Comparison of ENCODE assay signal across 14 cellular contexts in genomic region chr2:149733936-149734685, GRCh38.
DNase-seq lines count a peak whose midpoint lies in the region; ATAC-seq, FAIRE-seq and TF ChIP-seq lines count a peak whose summit lies in the region.
"Had no signal": no experiment of that assay in that cellular context is flagged by ENCODE, and none has a peak within 500 bp of the region (broad histone marks: within the 10 kb centered on the region; RNA-seq: fewer than 3 reads in every experiment).

No MANE protein-coding gene starts in this region.

- H3K79me2 ChIP-seq in endothelial cell of umbilical vein (ENCODE audit: control insufficient read depth, insufficient read depth, low read length), result no peaks in the 10 kb centered on the region

- H2AFZ ChIP-seq in endothelial cell of umbilical vein (ENCODE audit: low read depth, low read length), result peak overlapping the region; percentile 39

- BruUV-seq in Panc1 (replicated peaks; lab: Mats Ljungman, UMichigan) (no TSS peak), endothelial cell of umbilical vein (replicated peaks; lab: Mats Ljungman, UMichigan) (TSS peak; percentile 72)

- no peak overlapping the region for H3K4me3 ChIP-seq in Panc1 (ENCODE audit: low read depth in 2 of 2, low read length in 2 of 2)
- H3K4me3 ChIP-seq in endothelial cell of umbilical vein (replicated peaks in 1 of 3; ENCODE audit: insufficient read depth in 1 of 3, low read depth in 1 of 3, low read length in 3 of 3), result no peak overlapping the region

- peaks cover 14% of the 10 kb centered on the region for H3K9me3 Mint-ChIP-seq in nephron
- H3K9me3 Mint-ChIP-seq: activated CD4-positive, alpha-beta T cell treated with anti-CD3 and anti-CD28 coated beads, Interleukin-2, amount 10 ng/mL, durations not matched to agents 7 days and 5 days; activated naive CD4-positive, alpha-beta T cell treated with anti-CD3 and anti-CD28 coated beads, Interleukin-2, amount 10 ng/mL, durations not matched to agents 7 days and 5 days; CD4-positive, alpha-beta memory T cell had no signal

- TF ChIP-seq POLR2A in endothelial cell of umbilical vein (IDR thresholded peaks at IDR 0.05; ENCODE audit: low read depth, low read length), result no peak

- peak overlapping the region; percentile 78 for H3K4me2 ChIP-seq in endothelial cell of umbilical vein (ENCODE audit: insufficient read depth, low read length)

- H3K4me3 Mint-ChIP-seq in nephron, result no peak overlapping the region
- H3K4me3 Mint-ChIP-seq: activated CD4-positive, alpha-beta T cell treated with anti-CD3 and anti-CD28 coated beads, Interleukin-2, amount 10 ng/mL, durations not matched to agents 7 days and 5 days; activated naive CD4-positive, alpha-beta T cell treated with anti-CD3 and anti-CD28 coated beads, Interleukin-2, amount 10 ng/mL, durations not matched to agents 7 days and 5 days; CD4-positive, alpha-beta memory T cell had no signal

- peak overlapping the region; percentile 87 to 94 (median 92) for H3K27ac Mint-ChIP-seq in nephron
- H3K27ac Mint-ChIP-seq: activated CD4-positive, alpha-beta T cell treated with anti-CD3 and anti-CD28 coated beads, Interleukin-2, amount 10 ng/mL, durations not matched to agents 7 days and 5 days; activated naive CD4-positive, alpha-beta T cell treated with anti-CD3 and anti-CD28 coated beads, Interleukin-2, amount 10 ng/mL, durations not matched to agents 7 days and 5 days; CD4-positive, alpha-beta memory T cell had no signal

- H3K36me3 ChIP-seq in Panc1 (ENCODE audit: control insufficient read depth, insufficient read depth, low read length) (no peaks in the 10 kb centered on the region), endothelial cell of umbilical vein (ENCODE audit: control insufficient read depth in 2 of 2, extremely low read depth in 1 of 2, insufficient read depth in 2 of 2, low read length in 2 of 2) (no peaks in the 10 kb centered on the region)

- no peaks in the 10 kb centered on the region for H3K36me3 Mint-ChIP-seq in nephron (ENCODE audit: low read depth)
- H3K36me3 Mint-ChIP-seq: activated naive CD4-positive, alpha-beta T cell treated with anti-CD3 and anti-CD28 coated beads, Interleukin-2, amount 10 ng/mL, durations not matched to agents 7 days and 5 days; CD4-positive, alpha-beta memory T cell had no signal

- CTCF ChIA-PET in Panc1 (lab: Charles Lee), result no interaction called here
- CTCF ChIA-PET in endothelial cell of umbilical vein (lab: Charles Lee), result interaction anchor here (0.7 to 2.1 kb wide), 8 partner anchors 11 to 125 kb away, joined by 3 to 5 read pairs (median 4); no protein-coding TSS in a partner anchor

- peak; percentile 75 for FAIRE-seq in endothelial cell of umbilical vein (lab: Jason Lieb, UNC)

- peak overlapping the region; percentile 70 for H3K9ac ChIP-seq in endothelial cell of umbilical vein (replicated peaks; ENCODE audit: extremely low read depth, insufficient read depth, low read length)

- peaks cover 6% of the 10 kb centered on the region; the same call in 1 of the 2 replicates for H3K9me3 ChIP-seq in Panc1 (ENCODE audit: control insufficient read depth, insufficient read depth, low read depth, low read length)
- no peaks in the 10 kb centered on the region for H3K9me3 ChIP-seq in endothelial cell of umbilical vein (replicated peaks; ENCODE audit: control insufficient read depth, insufficient read depth, low read length)

- DNase-seq in ELF-1 (ENCODE audit: low read depth, low spot score) (peak; percentile 7), Panc1 (ENCODE audit: low read depth, low spot score) (no peak), endothelial cell of umbilical vein (ENCODE audit: low read depth, low spot score) (peak; percentile 94), NCI-H2196 (lab: John Stamatoyannopoulos, UW; ENCODE audit: unreplicated experiment) (no peak)
- DNase-seq in activated CD8-positive, alpha-beta memory T cell treated with anti-CD3 and anti-CD28 coated beads, Interleukin-2, amount 50 U/mL, for 48 hours, result no peak
- DNase-seq: activated CD4-positive, alpha-beta T cell treated with anti-CD3 and anti-CD28 coated beads, Interleukin-2, amount 10 ng/mL, durations not matched to agents 7 days and 5 days; activated naive CD4-positive, alpha-beta T cell treated with anti-CD3 and anti-CD28 coated beads, Interleukin-2, amount 10 ng/mL, durations not matched to agents 7 days and 5 days; CD4-positive, alpha-beta memory T cell; NCI-H510A treated with DMSO at 0.1 percent for 48 hours had no signal

- POLR2A ChIA-PET in Panc1 (lab: Charles Lee) (no interaction called here), endothelial cell of umbilical vein (lab: Charles Lee) (interaction anchor here (0.7 kb wide), 1 partner anchor 1505 kb away, joined by 3 read pairs; no protein-coding TSS in a partner anchor)

- in situ Hi-C loops in Panc1 (cut with HindIII; ENCODE audit: low pct_unique_long_range_greater_than_20kb, low sequenced_read_pairs), result no loop called here

- H3K27me3 ChIP-seq in Panc1 (ENCODE audit: control insufficient read depth, insufficient read depth, low read length) (no peaks in the 10 kb centered on the region), endothelial cell of umbilical vein (ENCODE audit: control insufficient read depth in 2 of 2, insufficient read depth in 2 of 2, low read length in 2 of 2) (no peaks in the 10 kb centered on the region)

- peaks cover 64% of the 10 kb centered on the region for H3K4me1 Mint-ChIP-seq in nephron
- H3K4me1 Mint-ChIP-seq: activated CD4-positive, alpha-beta T cell treated with anti-CD3 and anti-CD28 coated beads, Interleukin-2, amount 10 ng/mL, durations not matched to agents 7 days and 5 days; activated naive CD4-positive, alpha-beta T cell treated with anti-CD3 and anti-CD28 coated beads, Interleukin-2, amount 10 ng/mL, durations not matched to agents 7 days and 5 days; CD4-positive, alpha-beta memory T cell had no signal

- no peaks in the 10 kb centered on the region for H3K9me1 ChIP-seq in endothelial cell of umbilical vein (replicated peaks; ENCODE audit: control insufficient read depth, extremely low read depth, insufficient read depth, low read length)

- H4K20me1 ChIP-seq in endothelial cell of umbilical vein (replicated peaks; ENCODE audit: control insufficient read depth, extremely low read depth, insufficient read depth, low read length), result no peaks in the 10 kb centered on the region

- ATAC-seq in Panc1 (peak; percentile 45; the same call in 1 of the 2 replicates), HG03280 (IDR thresholded peaks at IDR 0.05; ENCODE audit: unreplicated experiment) (no peak), HG02642 (IDR thresholded peaks at IDR 0.05; ENCODE audit: poor library complexity, unreplicated experiment) (no peak)
- ATAC-seq: left lobe of liver, sciatic nerve had no signal

- H3K27ac ChIP-seq in Panc1 (ENCODE audit: low read length), result peak overlapping the region; percentile 48; the same call in 1 of the 2 replicates
- peak overlapping the region; percentile 97 for H3K27ac ChIP-seq in endothelial cell of umbilical vein (ENCODE audit: insufficient read depth, low read depth, low read length)

- intact Hi-C loops in Panc1 (cut with micrococcal nuclease; ENCODE audit: unreplicated experiment) (no loop called here), endothelial cell of umbilical vein (cut with micrococcal nuclease) (loop anchor here (1.0 to 10.0 kb wide), 11 partner anchors 9 to 891 kb away; partner anchors contain the start of gene RND3)

- H3K4me1 ChIP-seq in Panc1 (ENCODE audit: control insufficient read depth, insufficient read depth, low read length) (no peaks in the 10 kb centered on the region), endothelial cell of umbilical vein (ENCODE audit: control insufficient read depth, extremely low read depth, insufficient read depth, low read length) (peaks cover 39% of the 10 kb centered on the region)

- TF ChIP-seq CTCF in Panc1 (IDR thresholded peaks at IDR 0.05) (no peak), endothelial cell of umbilical vein (IDR thresholded peaks at IDR 0.05; ENCODE audit: extremely low read depth in 1 of 2, insufficient read depth in 1 of 2, low read depth in 1 of 2, low read length in 2 of 2) (no peak), nephron (IDR thresholded peaks at IDR 0.05; ENCODE audit: unreplicated experiment in 3 of 3) (no peak)

- dilution Hi-C loops in endothelial cell of umbilical vein (cut with MboI; ENCODE audit: extremely low pct_ligation_motif_present, low sequenced_read_pairs), result no loop called here

- no peaks in the 10 kb centered on the region for H3K27me3 Mint-ChIP-seq in nephron (ENCODE audit: low read depth)
- H3K27me3 Mint-ChIP-seq: activated naive CD4-positive, alpha-beta T cell treated with anti-CD3 and anti-CD28 coated beads, Interleukin-2, amount 10 ng/mL, durations not matched to agents 7 days and 5 days had no signal

TF ChIP-seq in endothelial cell of umbilical vein, 7 proteins besides CTCF, POLR2A, EP300 and RAD21:
- TF ChIP-seq JUN (IDR thresholded peaks at IDR 0.05; ENCODE audit: borderline replicate concordance, insufficient read depth, insufficient read length, low read depth) (peak; percentile 46), POLR2AphosphoS5 (IDR thresholded peaks at IDR 0.05; ENCODE audit: insufficient read depth, low read depth, low read length) (peak; percentile 76), GATA2 (IDR thresholded peaks at IDR 0.05; ENCODE audit: insufficient read depth, insufficient read length, low read depth, low read length) (peak; percentile 87), MYC (IDR thresholded peaks at IDR 0.05; ENCODE audit: low read depth, low read length) (no peak), EZH2 (IDR thresholded peaks at IDR 0.05; ENCODE audit: borderline replicate concordance, low read depth, low read length, severe bottlenecking) (no peak), MAX (IDR thresholded peaks at IDR 0.05; ENCODE audit: insufficient read depth, insufficient read length) (no peak), FOS (IDR thresholded peaks at IDR 0.05; ENCODE audit: borderline replicate concordance, insufficient read depth, low read length) (peak; percentile 60)

Comparison
In these comparisons a context has a peak if more than half of its experiments do, and no peak if none do; other contexts are left out.
1. DNase-seq: peak in ELF-1 (single experiment) and endothelial cell of umbilical vein (single experiment); none in Panc1 (single experiment), activated CD8-positive, alpha-beta memory T cell treated with anti-CD3 and anti-CD28 coated beads, Interleukin-2, amount 50 U/mL, for 48 hours (single experiment) and NCI-H2196 (single experiment).